9 cellular contexts compared by ENCODE assay signal in genomic region chr11:91081440-91082088, GRCh38.
DNase-seq lines count a peak whose midpoint lies in the region; TF ChIP-seq lines count a peak whose summit lies in the region.
"Had no signal": no experiment of that assay in that cellular context is flagged by ENCODE, and none has a peak within 500 bp of the region (broad histone marks: within the 10 kb centered on the region; RNA-seq: fewer than 3 reads in every experiment).

No MANE protein-coding gene starts in this region.

- no peaks in the 10 kb centered on the region for H3K79me2 ChIP-seq in SK-N-SH (ENCODE audit: insufficient read depth)

- TF ChIP-seq RAD21 in SK-N-SH (IDR thresholded peaks at IDR 0.05; ENCODE audit: low read length) = no peak

- TF ChIP-seq CTCF in SK-N-SH (IDR thresholded peaks at IDR 0.05) (no peak), retinal pigment epithelial cell (conservative IDR thresholded peaks at IDR 0.05; ENCODE audit: low read depth, low read length) (no peak)

- no peak overlapping the region for H3K9ac ChIP-seq in SK-N-SH

- no peak overlapping the region for H3K27ac ChIP-seq in SK-N-SH (ENCODE audit: low read depth in 2 of 2, low read length in 1 of 2)
- H3K27ac ChIP-seq: HL-60 had no signal

- H3K36me3 ChIP-seq in SK-N-SH (replicated peaks in 1 of 2; ENCODE audit: control insufficient read depth in 1 of 2, insufficient read depth in 2 of 2, low read length in 1 of 2) = no peaks in the 10 kb centered on the region

- H3K4me1 ChIP-seq in SK-N-SH (ENCODE audit: control insufficient read depth in 1 of 2, insufficient read depth in 2 of 2, low read depth in 1 of 2, low read length in 1 of 2) = peaks cover 0 to 9% of the 10 kb centered on the region in 2 experiments; a peak in 2 of 4 replicates

- DNase-seq in M059J (ENCODE audit: low read depth) = peak; percentile 34
- no peak for DNase-seq in SK-N-SH
- peak; percentile 37 for DNase-seq in glomerular visceral epithelial cell (ENCODE audit: extremely low spot score)
- DNase-seq in retinal pigment epithelial cell (ENCODE audit: low read depth) = peak; percentile 77
- DNase-seq in NCI-H2029 treated with DMSO at 0.1 percent for 48 hours (lab: John Stamatoyannopoulos, UW) = no peak
- DNase-seq in 8988T = no peak
- no peak for DNase-seq in hippocampal formation (lab: John Stamatoyannopoulos, UW)
- DNase-seq: activated T-cell treated with anti-CD3 and anti-CD28 coated beads, Interleukin-2, amount 50 U/mL, for 48 hours had no signal

- no peaks in the 10 kb centered on the region for H3K9me3 ChIP-seq in SK-N-SH

- TF ChIP-seq EP300 in SK-N-SH (IDR thresholded peaks at IDR 0.05; ENCODE audit: borderline replicate concordance in 1 of 2, low read depth in 1 of 2, low read length in 1 of 2) = no peak

- no peaks in the 10 kb centered on the region for H4K20me1 ChIP-seq in SK-N-SH (ENCODE audit: insufficient read depth)

- no peak overlapping the region for H2AFZ ChIP-seq in SK-N-SH (ENCODE audit: low read depth)

- H3K27me3 ChIP-seq in SK-N-SH (ENCODE audit: insufficient read depth) = no peaks in the 10 kb centered on the region

- WGBS in SK-N-SH (ENCODE audit: low lambda C conversion rate) = 64% methylated on average over 4 of the region's 4 CpGs

- POLR2A ChIA-PET in SK-N-SH (lab: Yijun Ruan, JAX) = no interaction called here

- no peak overlapping the region for H3K4me3 ChIP-seq in SK-N-SH (ENCODE audit: low read depth in 2 of 2, low read length in 1 of 2)
- no peak overlapping the region for H3K4me3 ChIP-seq in retinal pigment epithelial cell (ENCODE audit: low read length)

- no peak overlapping the region for H3K4me2 ChIP-seq in SK-N-SH

- no peaks in the 10 kb centered on the region for H3K9me2 ChIP-seq in SK-N-SH

- H3F3A ChIP-seq in SK-N-SH (replicated peaks; ENCODE audit: insufficient read depth) = no peaks in the 10 kb centered on the region

- CTCF ChIA-PET in SK-N-SH (lab: Yijun Ruan, JAX) = no interaction called here

TF ChIP-seq in SK-N-SH, 30 proteins besides CTCF, POLR2A, EP300 and RAD21:
- TF ChIP-seq FOSL2 (IDR thresholded peaks at IDR 0.05; ENCODE audit: borderline replicate concordance, low read depth) (peak; percentile 19; the same call in 1 of the 2 replicates), EZH2phosphoT487 (IDR thresholded peaks at IDR 0.05; ENCODE audit: borderline replicate concordance, low read depth) (no peak), PBX3 (IDR thresholded peaks at IDR 0.05) (peak; percentile 14; the same call in 1 of the 2 replicates), YY1 (IDR thresholded peaks at IDR 0.05; ENCODE audit: low read depth) (no peak)
TF ChIP-seq in SK-N-SH: peak in this region for 2.

Comparison
In these comparisons a context has a peak if more than half of its experiments do, and no peak if none do; other contexts are left out.
1. DNase-seq: peak in M059J (single experiment), glomerular visceral epithelial cell (single experiment) and retinal pigment epithelial cell (single experiment); none in SK-N-SH (single experiment), NCI-H2029 treated with DMSO at 0.1 percent for 48 hours (single experiment), 8988T (single experiment) and hippocampal formation (0 of 2).